Comparison of ENCODE assay signal across 8 cellular contexts in the genomic region with DNA sequence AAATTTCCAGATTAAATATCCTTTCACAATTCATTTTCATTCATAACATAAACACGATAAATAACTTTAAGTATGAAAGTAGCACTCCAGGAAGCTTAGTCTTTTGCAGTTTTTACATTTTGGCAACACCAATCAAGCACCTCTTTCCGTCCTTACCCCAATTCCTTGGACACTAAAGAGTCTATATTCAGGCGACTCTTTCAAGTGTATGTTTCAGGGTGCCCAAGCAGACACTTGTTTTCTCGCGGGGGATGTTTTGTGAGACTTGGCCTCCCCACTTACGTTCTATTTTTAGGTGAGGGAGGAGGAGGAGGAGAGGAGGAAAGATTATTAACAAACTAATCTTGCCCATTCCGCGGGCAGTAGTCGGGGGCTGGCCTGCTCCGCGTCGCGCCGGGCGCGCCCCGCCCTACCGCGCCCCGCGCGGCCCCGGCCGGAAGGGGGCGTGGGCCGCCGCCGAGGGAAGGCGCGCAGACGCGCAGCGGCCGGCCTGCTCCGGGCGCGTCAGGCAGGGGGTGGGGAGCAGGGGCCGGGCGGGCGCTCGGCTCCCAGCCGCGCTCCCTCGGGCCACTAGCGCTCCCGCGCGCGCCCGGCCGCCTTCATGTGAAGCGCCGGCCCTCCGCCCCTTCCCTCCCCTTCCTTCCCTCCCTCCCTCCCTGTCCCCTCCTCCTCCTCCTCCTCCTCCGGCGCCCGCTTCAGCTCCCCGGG. TPM values are rescaled to one million over a fixed set of nuclear protein-coding genes. Genes with fewer than 3 reads are reported as not detected.
DNase-seq lines count a peak whose midpoint lies in the region; ATAC-seq, FAIRE-seq and TF ChIP-seq lines count a peak whose summit lies in the region.

A gene (plus strand): TSS at position 473 of the 708 bp plus-strand sequence. CDS start 337 bp downstream, outside the sequence.

- CTCF ChIA-PET in PC-9 (lab: Charles Lee), result interaction anchor here (0.5 to 1.2 kb wide), 4 partner anchors 30 to 753 kb away, joined by 3 to 7 read pairs (median 3); no protein-coding TSS in a partner anchor
- CTCF ChIA-PET in naive thymus-derived CD4-positive, alpha-beta T cell (lab: Charles Lee), result interaction anchor here (1.4 kb wide), 1 partner anchor 12 kb away, joined by 4 read pairs; no protein-coding TSS in a partner anchor

- H3K9ac ChIP-seq in fibroblast of lung (ENCODE audit: insufficient read depth, low read length), result peak within 1 kb of the TSS; percentile 91

- FAIRE-seq in D721Med (lab: Jason Lieb, UNC), result no peak

- H2AFZ ChIP-seq in PC-9 (peak within 1 kb of the TSS; percentile 93), fibroblast of lung (ENCODE audit: low read length) (peak within 1 kb of the TSS; percentile 85)

- H3K9me2 ChIP-seq in PC-9 (ENCODE audit: insufficient read depth), result no peaks in the 10 kb centered on the region

- peaks cover 19 to 43% (median 28%) of the 10 kb centered on the region in 5 donors for H3K27me3 Mint-ChIP-seq in naive thymus-derived CD4-positive, alpha-beta T cell

- TF ChIP-seq CTCF in D721Med (IDR thresholded peaks at IDR 0.05; ENCODE audit: insufficient read depth, missing control alignments) (peak; percentile 18), PC-9 (conservative IDR thresholded peaks at IDR 0.05) (peak; percentile 48; the same call in 1 of the 2 replicates), fibroblast of lung (conservative IDR thresholded peaks at IDR 0.05 in 1 of 2, IDR thresholded peaks at IDR 0.05 in 1 of 2; ENCODE audit: low read depth in 1 of 2, low read length in 2 of 2) (peak in 1 of 2 donors; percentile 8)

- H3K4me2 ChIP-seq in PC-9 (peak within 1 kb of the TSS; percentile 94), fibroblast of lung (ENCODE audit: extremely low read depth, insufficient read depth, low read length) (peak within 1 kb of the TSS; percentile 86)

- peaks cover 10% of the 10 kb centered on the region for H4K20me1 ChIP-seq in PC-9 (ENCODE audit: insufficient read depth)
- H4K20me1 ChIP-seq in fibroblast of lung (ENCODE audit: control insufficient read depth, extremely low read depth, insufficient read depth, low read length), result no peaks in the 10 kb centered on the region

- peak within 1 kb of the TSS; percentile 90 to 99 (median 97) for H3K4me3 Mint-ChIP-seq in naive thymus-derived CD4-positive, alpha-beta T cell

- peak within 1 kb of the TSS; percentile 76 to 93 (median 89) for H3K27ac Mint-ChIP-seq in naive thymus-derived CD4-positive, alpha-beta T cell

- peaks cover 28% of the 10 kb centered on the region for H3K36me3 ChIP-seq in PC-9 (ENCODE audit: low read depth)
- H3K36me3 ChIP-seq in fibroblast of lung (ENCODE audit: control insufficient read depth, insufficient read depth, low read length), result no peaks in the 10 kb centered on the region
- H3K36me3 ChIP-seq in naive thymus-derived CD4-positive, alpha-beta T cell (ENCODE audit: control insufficient read depth in 2 of 3, insufficient read depth in 3 of 3, low read length in 3 of 3), result peaks cover 0 to 4% (median 0%) of the 10 kb centered on the region in 3 experiments

- H3K4me1 ChIP-seq in PC-9 (replicated peaks; ENCODE audit: insufficient read depth) (peaks cover 41% of the 10 kb centered on the region), fibroblast of lung (ENCODE audit: control insufficient read depth, extremely low read depth, insufficient read depth, low read length) (peaks cover 3% of the 10 kb centered on the region)
- peaks cover 4 to 22% of the 10 kb centered on the region in 2 donors for H3K4me1 ChIP-seq in naive thymus-derived CD4-positive, alpha-beta T cell (ENCODE audit: control insufficient read depth in 2 of 2, insufficient read depth in 2 of 2, low read length in 2 of 2)

- BruUV-seq in PC-9 (replicated peaks; lab: Mats Ljungman, UMichigan), result no TSS peak

- ATAC-seq in GM21367 (IDR thresholded peaks at IDR 0.05; ENCODE audit: unreplicated experiment), result peak; percentile 90
- ATAC-seq in naive thymus-derived CD4-positive, alpha-beta T cell, result peak; percentile 96

- H3K9me3 ChIP-seq in PC-9 (ENCODE audit: insufficient read depth, low read depth) (no peaks in the 10 kb centered on the region), fibroblast of lung (ENCODE audit: control insufficient read depth, insufficient read depth, low read depth, low read length) (no peaks in the 10 kb centered on the region)
- no peaks in the 10 kb centered on the region for H3K9me3 ChIP-seq in naive thymus-derived CD4-positive, alpha-beta T cell (ENCODE audit: control insufficient read depth in 2 of 3, low read length in 3 of 3)

- DNase-seq in D721Med (ENCODE audit: insufficient read length, low spot score) (peak; percentile 67), HT-29 (ENCODE audit: low spot score) (peak; percentile 93), PC-9 (peak; percentile 78 to 96), activated T-helper 1 cell treated with Interleukin-2 at 50 U/mL for 16 hours (ENCODE audit: low read depth) (peak; percentile 46), fibroblast of lung (ENCODE audit: low read depth in 2 of 2) (peak; percentile 90 to 91)
- DNase-seq in naive thymus-derived CD4-positive, alpha-beta T cell, result peak; percentile 41 to 80 (median 62)
- peak; percentile 29 to 66 (median 48) for DNase-seq in stimulated activated naive CD4-positive, alpha-beta T cell (lab: John Stamatoyannopoulos, UW)

- H3K4me3 ChIP-seq in PC-9, result peak within 1 kb of the TSS; percentile 88
- peak within 1 kb of the TSS; percentile 86 to 97 (median 93) for H3K4me3 ChIP-seq in fibroblast of lung (replicated peaks in 1 of 4; ENCODE audit: control extremely low read depth in 1 of 4, insufficient read depth in 1 of 4, low read depth in 3 of 4, low read length in 4 of 4)
- peak within 1 kb of the TSS; percentile 85 for H3K4me3 ChIP-seq in naive thymus-derived CD4-positive, alpha-beta T cell (ENCODE audit: low read length)

- intact Hi-C loops in PC-9 (cut with micrococcal nuclease; ENCODE audit: unreplicated experiment), result loop anchor here (1.0 to 10.0 kb wide), 8 partner anchors 56 to 1767 kb away; no protein-coding TSS in a partner anchor
- intact Hi-C loops in naive thymus-derived CD4-positive, alpha-beta T cell (cut with micrococcal nuclease), result loop anchor here (1.0 to 10.0 kb wide), 9 partner anchors 9 to 1884 kb away; a partner anchor contains a TSS

- H3K79me2 ChIP-seq in PC-9 (ENCODE audit: low read depth), result peaks cover 44% of the 10 kb centered on the region
- H3K79me2 ChIP-seq in fibroblast of lung (ENCODE audit: control insufficient read depth, insufficient read depth, low read length), result peaks cover 46% of the 10 kb centered on the region

- peaks cover 23 to 43% (median 38%) of the 10 kb centered on the region in 7 donors for H3K4me1 Mint-ChIP-seq in naive thymus-derived CD4-positive, alpha-beta T cell

- H3K36me3 Mint-ChIP-seq in naive thymus-derived CD4-positive, alpha-beta T cell, result peaks cover 0 to 10% (median 0%) of the 10 kb centered on the region in 5 donors

- POLR2A ChIA-PET in PC-9 (lab: Charles Lee; ENCODE audit: unreplicated experiment), result interaction anchor here (0.6 to 0.7 kb wide), 5 partner anchors 13 to 172 kb away, joined by 3 to 6 read pairs (median 5); no protein-coding TSS in a partner anchor
- POLR2A ChIA-PET in naive thymus-derived CD4-positive, alpha-beta T cell (lab: Charles Lee), result interaction anchor here (0.8 to 1.4 kb wide), 2 partner anchors 18 to 429 kb away, joined by 3 read pairs; no protein-coding TSS in a partner anchor

- no peaks in the 10 kb centered on the region for H3K9me3 Mint-ChIP-seq in naive thymus-derived CD4-positive, alpha-beta T cell

- H3K27me3 ChIP-seq in PC-9 (ENCODE audit: insufficient read depth, low read depth) (no peaks in the 10 kb centered on the region), fibroblast of lung (ENCODE audit: control insufficient read depth, insufficient read depth, low read length) (no peaks in the 10 kb centered on the region)
- no peaks in the 10 kb centered on the region for H3K27me3 ChIP-seq in naive thymus-derived CD4-positive, alpha-beta T cell (ENCODE audit: control insufficient read depth in 2 of 2, insufficient read depth in 2 of 2, low read length in 2 of 2)

- H3K27ac ChIP-seq in PC-9, result peak within 1 kb of the TSS; percentile 82
- peak within 1 kb of the TSS; percentile 97 for H3K27ac ChIP-seq in fibroblast of lung (ENCODE audit: insufficient read depth, low read length)
- peak within 1 kb of the TSS; percentile 76 for H3K27ac ChIP-seq in naive thymus-derived CD4-positive, alpha-beta T cell (ENCODE audit: low read depth, low read length)

- peaks cover 10% of the 10 kb centered on the region; the same call in 1 of the 2 replicates for H3F3A ChIP-seq in PC-9 (ENCODE audit: insufficient read depth, low read depth)

RNA-seq across cellular contexts. Expression of the gene that starts here (rescaled TPM):
- total RNA-seq in HT-29 (2014; rRNA removed; shearing (Covaris generic)), result 89.8 and 109 TPM in 2 replicates
- total RNA-seq in PC-9 (2021) (368 and 419 TPM in 2 replicates), fibroblast of lung (117 and 179 TPM in 2 replicates)
- 70.5 and 122 TPM in 2 replicates for polyA plus RNA-seq in fibroblast of lung
- polyA plus RNA-seq in fibroblast of lung (2012), result 92.3 and 123 TPM in 2 replicates
- polyA minus RNA-seq in fibroblast of lung (ENCODE audit: low replicate concordance), result 53.6 and 126 TPM in 2 replicates
- 10 to 100 TPM; 42.3 to 90.9 (median 53.1) TPM for total RNA-seq in naive thymus-derived CD4-positive, alpha-beta T cell
- 1 to 10 TPM; 3.9 to 6.8 TPM for polyA plus RNA-seq in naive thymus-derived CD4-positive, alpha-beta T cell

Comparison
In these comparisons a context has a peak if more than half of its experiments do, and no peak if none do; other contexts are left out.
1. Peak in every context shown above with its lines: DNase-seq, ATAC-seq, H3K4me3 ChIP-seq and H3K27ac ChIP-seq.
2. RNA of the gene that starts here (polyA plus RNA-seq): 70.5 to 123 TPM in fibroblast of lung; 3.9 to 6.8 TPM in naive thymus-derived CD4-positive, alpha-beta T cell; every median in the first group is over 4 times any median in the second.